Comparison of ENCODE assay signal across 7 cellular contexts in genomic region chr7:117323585-117323876, GRCh38. TPM values are rescaled to one million over a fixed set of nuclear protein-coding genes. Genes with fewer than 3 reads are reported as not detected.
A peak's percentile ranks its signal among the peaks of the same experiment; 100 is the strongest.
DNase-seq lines count a peak whose midpoint lies in the region; ATAC-seq and TF ChIP-seq lines count a peak whose summit lies in the region.

No MANE protein-coding gene starts in this region.

- no peak for ATAC-seq in stimulated activated memory B cell treated with anti-CD40 and anti-IgM and Interleukin-4, amounts not matched to agents 10 μg/mL and 1 μg/mL and 100 μg/mL, for 72 hours
- no peak for ATAC-seq in mucosa of descending colon

- H3K36me3 Mint-ChIP-seq in stimulated activated memory B cell treated with anti-CD40 and anti-IgM and Interleukin-4, amounts not matched to agents 10 μg/mL and 1 μg/mL and 100 μg/mL, for 72 hours, result no peaks in the 10 kb centered on the region
- no peaks in the 10 kb centered on the region for H3K36me3 Mint-ChIP-seq in CD4-positive, alpha-beta memory T cell

- H3K9me3 ChIP-seq in mucosa of descending colon, result no peaks in the 10 kb centered on the region
- no peaks in the 10 kb centered on the region for H3K9me3 ChIP-seq in CD4-positive, alpha-beta memory T cell (ENCODE audit: control insufficient read depth in 1 of 2, low read length in 2 of 2)

- CTCF ChIA-PET in CD4-positive, alpha-beta memory T cell (lab: Charles Lee; ENCODE audit: partially characterized antibody), result no interaction called here

- H3K4me3 ChIP-seq in HFF-Myc (replicated peaks; ENCODE audit: low read depth, low read length) (peak overlapping the region; percentile 48), mucosa of descending colon (no peak overlapping the region)
- H3K4me3 ChIP-seq in CD4-positive, alpha-beta memory T cell (ENCODE audit: low read length in 2 of 2), result no peak overlapping the region

- H3K27me3 Mint-ChIP-seq in stimulated activated memory B cell treated with anti-CD40 and anti-IgM and Interleukin-4, amounts not matched to agents 10 μg/mL and 1 μg/mL and 100 μg/mL, for 72 hours, result peaks cover 72% of the 10 kb centered on the region
- peaks cover 27 to 40% of the 10 kb centered on the region in 2 donors for H3K27me3 Mint-ChIP-seq in CD4-positive, alpha-beta memory T cell

- peaks cover 2% of the 10 kb centered on the region for H3K4me1 ChIP-seq in mucosa of descending colon (ENCODE audit: low read depth)
- H3K4me1 ChIP-seq in CD4-positive, alpha-beta memory T cell (ENCODE audit: insufficient read depth, low read length), result no peaks in the 10 kb centered on the region

- H3K9me3 Mint-ChIP-seq in stimulated activated memory B cell treated with anti-CD40 and anti-IgM and Interleukin-4, amounts not matched to agents 10 μg/mL and 1 μg/mL and 100 μg/mL, for 72 hours, result no peaks in the 10 kb centered on the region
- peaks cover 0 to 18% (median 5%) of the 10 kb centered on the region in 8 donors for H3K9me3 Mint-ChIP-seq in CD4-positive, alpha-beta memory T cell

- DNase-seq in HFF-Myc (ENCODE audit: extremely low read depth, low read depth) (no peak), astrocyte of the hippocampus (ENCODE audit: low read depth, low spot score) (peak; percentile 50), iPS-NIHi11 (ENCODE audit: low spot score) (peak; percentile 16), medulla oblongata (ENCODE audit: extremely low spot score) (no peak), mucosa of descending colon (no peak)
- DNase-seq in CD4-positive, alpha-beta memory T cell, result no peak

- H3K27ac Mint-ChIP-seq in stimulated activated memory B cell treated with anti-CD40 and anti-IgM and Interleukin-4, amounts not matched to agents 10 μg/mL and 1 μg/mL and 100 μg/mL, for 72 hours, result no peak overlapping the region
- no peak overlapping the region for H3K27ac Mint-ChIP-seq in CD4-positive, alpha-beta memory T cell

- H3K27ac ChIP-seq in CD4-positive, alpha-beta memory T cell (ENCODE audit: low read depth, low read length), result no peak overlapping the region

- POLR2A ChIA-PET in CD4-positive, alpha-beta memory T cell (lab: Charles Lee; ENCODE audit: partially characterized antibody), result no interaction called here

- peaks cover 9% of the 10 kb centered on the region for H3K4me1 Mint-ChIP-seq in stimulated activated memory B cell treated with anti-CD40 and anti-IgM and Interleukin-4, amounts not matched to agents 10 μg/mL and 1 μg/mL and 100 μg/mL, for 72 hours
- H3K4me1 Mint-ChIP-seq in CD4-positive, alpha-beta memory T cell, result peaks cover 0 to 14% (median 2%) of the 10 kb centered on the region in 4 donors

- peaks cover 3% of the 10 kb centered on the region for H3K27me3 ChIP-seq in CD4-positive, alpha-beta memory T cell (ENCODE audit: insufficient read depth, low read length)

- no peaks in the 10 kb centered on the region for H3K36me3 ChIP-seq in mucosa of descending colon (ENCODE audit: low read depth)
- no peaks in the 10 kb centered on the region for H3K36me3 ChIP-seq in CD4-positive, alpha-beta memory T cell (ENCODE audit: insufficient read depth, low read length)

- TF ChIP-seq CTCF in HFF-Myc (IDR thresholded peaks at IDR 0.05; ENCODE audit: low read depth, low read length, missing control alignments), result no peak
- TF ChIP-seq CTCF in mucosa of descending colon (IDR thresholded peaks at IDR 0.05), result no peak

- intact Hi-C loops in mucosa of descending colon (cut with DNase I, micrococcal nuclease), result no loop called here
- intact Hi-C loops in CD4-positive, alpha-beta memory T cell (cut with micrococcal nuclease), result no loop called here

- H3K4me3 Mint-ChIP-seq in stimulated activated memory B cell treated with anti-CD40 and anti-IgM and Interleukin-4, amounts not matched to agents 10 μg/mL and 1 μg/mL and 100 μg/mL, for 72 hours, result peak overlapping the region; percentile 40
- no peak overlapping the region for H3K4me3 Mint-ChIP-seq in CD4-positive, alpha-beta memory T cell

RNA-seq across cellular contexts. Expression of gene WNT2, which starts 0.7 kb away (rescaled TPM):
- total RNA-seq in mucosa of descending colon, result under 1 TPM in 1 of 3 donors, not detected in 2; 0.20 TPM
- not detected for total RNA-seq in CD4-positive, alpha-beta memory T cell
- polyA plus RNA-seq in CD4-positive, alpha-beta memory T cell, result not detected

Comparison
In these comparisons a context has a peak if more than half of its experiments do, and no peak if none do; other contexts are left out.
1. DNase-seq: peak in astrocyte of the hippocampus (single experiment) and iPS-NIHi11 (single experiment); none in HFF-Myc (single experiment), medulla oblongata (single experiment), mucosa of descending colon (0 of 3) and CD4-positive, alpha-beta memory T cell (0 of 5).